Comparison of ENCODE assay signal across 1 cellular context in genomic region chr9:136807281-136808074, GRCh38.
TF ChIP-seq lines count a peak whose summit lies in the region.

RABL6 (plus strand) TSS chr9:136807948; CDS start chr9:136808197, 249 bp downstream.

TF ChIP-seq in K562, 482 proteins besides CTCF, POLR2A, EP300 and RAD21 (continued from another document and continues in another):
- TF ChIP-seq ZNF407 (IDR thresholded peaks at IDR 0.05; ENCODE audit: low read depth) (peak; percentile 85), ZNF778 (CRISPR knock-in tag; IDR thresholded peaks at IDR 0.05) (no peak), HMGXB4 (CRISPR knock-in tag; IDR thresholded peaks at IDR 0.05) (peak; percentile 73; the same call in 1 of the 2 replicates), ZNF316 (IDR thresholded peaks at IDR 0.05) (peak; percentile 82), FUS (optimal IDR thresholded peaks at IDR 0.05; ENCODE audit: low read depth, low read length) (no peak), HBP1 (CRISPR knock-in tag; IDR thresholded peaks at IDR 0.05) (no peak), FIP1L1 (IDR thresholded peaks at IDR 0.05; ENCODE audit: low read depth, low read length, poor library complexity, severe bottlenecking) (no peak), HMGN3 (IDR thresholded peaks at IDR 0.05; ENCODE audit: borderline replicate concordance, extremely low read depth, insufficient read length, low read depth, low read length) (peak; percentile 69), ZNF444 (CRISPR knock-in tag; IDR thresholded peaks at IDR 0.05) (no peak), TRIM28 (IDR thresholded peaks at IDR 0.05) (0 out of 2 replicates have a peak, but pooled peaks have one; percentile 34), NFIX (CRISPR knock-in tag; IDR thresholded peaks at IDR 0.05; ENCODE audit: low read depth) (no peak), ZNF431 (CRISPR knock-in tag; IDR thresholded peaks at IDR 0.05) (no peak), GMEB1 (CRISPR knock-in tag; IDR thresholded peaks at IDR 0.05) (peak; percentile 73), DEAF1 (CRISPR knock-in tag; IDR thresholded peaks at IDR 0.05) (no peak), ZBTB2 (IDR thresholded peaks at IDR 0.05) (peak; percentile 67), GATAD2A (IDR thresholded peaks at IDR 0.05) (peak; percentile 50; the same call in 1 of the 2 replicates), KAT7 (CRISPR knock-in tag; IDR thresholded peaks at IDR 0.05; ENCODE audit: borderline replicate concordance) (0 out of 2 replicates have a peak, but pooled peaks have one; percentile 19), ZNF143 (CRISPR knock-in tag; IDR thresholded peaks at IDR 0.05) (no peak), ZNF280B (CRISPR knock-in tag; IDR thresholded peaks at IDR 0.05) (no peak), E2F6 (IDR thresholded peaks at IDR 0.05; ENCODE audit: borderline replicate concordance in 1 of 2, extremely low read depth in 1 of 2, insufficient read depth in 1 of 2, insufficient read length in 1 of 2, low read depth in 1 of 2, low read length in 1 of 2, poor library complexity in 1 of 2, severe bottlenecking in 1 of 2) (peak; percentile 85 to 87), HLTF (IDR thresholded peaks at IDR 0.05) (no peak), ATF7 (IDR thresholded peaks at IDR 0.05) (peak; percentile 44; the same call in 1 of the 2 replicates), MCM3 (IDR thresholded peaks at IDR 0.05) (no peak), SMAD1 (IDR thresholded peaks at IDR 0.05; ENCODE audit: low read depth, low read length, partially characterized antibody) (no peak), RBM15 (IDR thresholded peaks at IDR 0.05; ENCODE audit: insufficient read depth, low read length) (no peak), SFPQ (IDR thresholded peaks at IDR 0.05; ENCODE audit: low read depth, low read length) (no peak), ZFP30 (CRISPR knock-in tag; IDR thresholded peaks at IDR 0.05; ENCODE audit: borderline replicate concordance) (no peak), ZBED1 (IDR thresholded peaks at IDR 0.05) (no peak), ZNF253 (CRISPR knock-in tag; conservative IDR thresholded peaks at IDR 0.05) (no peak), RBFOX2 (IDR thresholded peaks at IDR 0.05; ENCODE audit: low read depth, low read length) (peak; percentile 69; the same call in 1 of the 2 replicates), FOSL1 (tag; conservative IDR thresholded peaks at IDR 0.05) (0 out of 2 replicates have a peak, but pooled peaks have one; percentile 10), SMAD4 (CRISPR knock-in tag; conservative IDR thresholded peaks at IDR 0.05) (peak; percentile 89), ZNF347 (CRISPR knock-in tag; IDR thresholded peaks at IDR 0.05; ENCODE audit: low read depth) (no peak), MYNN (IDR thresholded peaks at IDR 0.05) (no peak), MYNN (CRISPR knock-in tag; IDR thresholded peaks at IDR 0.05) (no peak), ARID3B (CRISPR knock-in tag; IDR thresholded peaks at IDR 0.05; ENCODE audit: borderline replicate concordance) (no peak)
